ENCODE assay signal across 8 cellular contexts in genomic region chr6:26043389-26044139, GRCh38. TPM values are rescaled to one million over a fixed set of nuclear protein-coding genes. Genes with fewer than 3 reads are reported as not detected.
A peak's percentile ranks its signal among the peaks of the same experiment; 100 is the strongest.
DNase-seq lines count a peak whose midpoint lies in the region; ATAC-seq and TF ChIP-seq lines count a peak whose summit lies in the region.

No MANE protein-coding gene starts in this region.

- BruUV-seq in Panc1 (replicated peaks; lab: Mats Ljungman, UMichigan) = TSS peak; percentile 100

- CTCF ChIA-PET in Panc1 (lab: Charles Lee) = interaction anchor here (1.0 to 1.3 kb wide), 2 partner anchors 17 to 21 kb away, joined by 4 to 9 read pairs; no protein-coding TSS in a partner anchor
- CTCF ChIA-PET in activated naive CD4-positive, alpha-beta T cell treated with anti-CD3 and anti-CD28 coated beads, Interleukin-2, amount 10 ng/mL, durations not matched to agents 7 days and 5 days (lab: Charles Lee) = interaction anchor here (0.9 to 4.9 kb wide), 5 partner anchors 9 to 61 kb away, joined by 3 to 28 read pairs (median 3); a partner anchor contains a TSS

- peaks cover 33% of the 10 kb centered on the region for H3K4me1 Mint-ChIP-seq in activated naive CD4-positive, alpha-beta T cell treated with anti-CD3 and anti-CD28 coated beads, Interleukin-2, amount 10 ng/mL, durations not matched to agents 7 days and 5 days

- peak; percentile 98 for DNase-seq in AG10803 (ENCODE audit: low read depth)
- DNase-seq in Panc1 (ENCODE audit: low read depth, low spot score) = no peak
- peak; percentile 83 for DNase-seq in activated naive CD4-positive, alpha-beta T cell treated with anti-CD3 and anti-CD28 coated beads, Interleukin-2, amount 10 ng/mL, durations not matched to agents 7 days and 5 days
- DNase-seq in foreskin melanocyte = peak; percentile 97
- DNase-seq in omental fat pad (ENCODE audit: low spot score) = no peak
- DNase-seq in NCI-H524 treated with DMSO at 0.1 percent for 48 hours (lab: John Stamatoyannopoulos, UW) = no peak

- peak overlapping the region; percentile 99 for H3K27ac ChIP-seq in Panc1 (ENCODE audit: low read length)

- peak overlapping the region; percentile 60 for H3K4me3 ChIP-seq in AG10803 (ENCODE audit: low read length)
- H3K4me3 ChIP-seq in Panc1 (ENCODE audit: low read depth in 2 of 2, low read length in 2 of 2) = peak overlapping the region; percentile 52 to 72

- peaks cover 24% of the 10 kb centered on the region for H3K4me1 ChIP-seq in Panc1 (ENCODE audit: control insufficient read depth, insufficient read depth, low read length)

- peak overlapping the region; percentile 100 for H3K27ac Mint-ChIP-seq in activated naive CD4-positive, alpha-beta T cell treated with anti-CD3 and anti-CD28 coated beads, Interleukin-2, amount 10 ng/mL, durations not matched to agents 7 days and 5 days

- intact Hi-C loops in Panc1 (cut with micrococcal nuclease; ENCODE audit: unreplicated experiment) = loop anchor here (2.0 kb wide), 1 partner anchor 17 kb away; a partner anchor contains a TSS

- peak overlapping the region; percentile 90 for H3K4me3 Mint-ChIP-seq in activated naive CD4-positive, alpha-beta T cell treated with anti-CD3 and anti-CD28 coated beads, Interleukin-2, amount 10 ng/mL, durations not matched to agents 7 days and 5 days

- TF ChIP-seq CTCF in AG10803 (conservative IDR thresholded peaks at IDR 0.05; ENCODE audit: low read length) = no peak
- TF ChIP-seq CTCF in Panc1 (IDR thresholded peaks at IDR 0.05) = no peak
- TF ChIP-seq CTCF in omental fat pad (IDR thresholded peaks at IDR 0.05) = no peak

- ATAC-seq in GM19025 (IDR thresholded peaks at IDR 0.05; ENCODE audit: low read depth, unreplicated experiment) (peak; percentile 65), HG03280 (IDR thresholded peaks at IDR 0.05; ENCODE audit: unreplicated experiment) (peak; percentile 64), Panc1 (peak; percentile 77), omental fat pad (ENCODE audit: low FRiP score) (peak; percentile 92)

- H3K36me3 ChIP-seq in Panc1 (ENCODE audit: control insufficient read depth, insufficient read depth, low read length) = no peaks in the 10 kb centered on the region; the same call in 1 of the 2 replicates

- no peaks in the 10 kb centered on the region for H3K27me3 ChIP-seq in Panc1 (ENCODE audit: control insufficient read depth, insufficient read depth, low read length)

- no peaks in the 10 kb centered on the region for H3K9me3 ChIP-seq in Panc1 (ENCODE audit: control insufficient read depth, insufficient read depth, low read depth, low read length)

- H3K27me3 Mint-ChIP-seq in activated naive CD4-positive, alpha-beta T cell treated with anti-CD3 and anti-CD28 coated beads, Interleukin-2, amount 10 ng/mL, durations not matched to agents 7 days and 5 days = no peaks in the 10 kb centered on the region

- peaks cover 4% of the 10 kb centered on the region for H3K36me3 Mint-ChIP-seq in activated naive CD4-positive, alpha-beta T cell treated with anti-CD3 and anti-CD28 coated beads, Interleukin-2, amount 10 ng/mL, durations not matched to agents 7 days and 5 days

- in situ Hi-C loops in Panc1 (cut with HindIII; ENCODE audit: low pct_unique_long_range_greater_than_20kb, low sequenced_read_pairs) = no loop called here

- H3K9me3 Mint-ChIP-seq in activated naive CD4-positive, alpha-beta T cell treated with anti-CD3 and anti-CD28 coated beads, Interleukin-2, amount 10 ng/mL, durations not matched to agents 7 days and 5 days = no peaks in the 10 kb centered on the region

- POLR2A ChIA-PET in Panc1 (lab: Charles Lee) = interaction anchor here (0.5 to 6.2 kb wide), 12 partner anchors 9 to 1828 kb away, joined by 3 to 207 read pairs (median 4); a partner anchor contains a TSS

RNA-seq across cellular contexts. Expression of gene HFE, which starts 43.7 kb away (rescaled TPM):
- total RNA-seq in Panc1 (2021; ENCODE audit: unreplicated experiment) = 12.1 TPM
- 17.7 TPM for polyA plus RNA-seq in Panc1 (2012; ENCODE audit: insufficient read length)
- total RNA-seq in omental fat pad = 10 to 100 TPM in 1 of 4 donors, 1 to 10 TPM in 3; 5.3 to 10.7 (median 8.8) TPM

Comparison
In these comparisons a context has a peak if more than half of its experiments do, and no peak if none do; other contexts are left out.
1. DNase-seq: peak in AG10803 (single experiment), activated naive CD4-positive, alpha-beta T cell treated with anti-CD3 and anti-CD28 coated beads, Interleukin-2, amount 10 ng/mL, durations not matched to agents 7 days and 5 days (single experiment) and foreskin melanocyte (single experiment); none in Panc1 (single experiment), omental fat pad (single experiment) and NCI-H524 treated with DMSO at 0.1 percent for 48 hours (single experiment).
2. Peak in every context shown above with its lines, with median percentiles within 50 percentile points of each other: ATAC-seq.